In the genomic region with DNA sequence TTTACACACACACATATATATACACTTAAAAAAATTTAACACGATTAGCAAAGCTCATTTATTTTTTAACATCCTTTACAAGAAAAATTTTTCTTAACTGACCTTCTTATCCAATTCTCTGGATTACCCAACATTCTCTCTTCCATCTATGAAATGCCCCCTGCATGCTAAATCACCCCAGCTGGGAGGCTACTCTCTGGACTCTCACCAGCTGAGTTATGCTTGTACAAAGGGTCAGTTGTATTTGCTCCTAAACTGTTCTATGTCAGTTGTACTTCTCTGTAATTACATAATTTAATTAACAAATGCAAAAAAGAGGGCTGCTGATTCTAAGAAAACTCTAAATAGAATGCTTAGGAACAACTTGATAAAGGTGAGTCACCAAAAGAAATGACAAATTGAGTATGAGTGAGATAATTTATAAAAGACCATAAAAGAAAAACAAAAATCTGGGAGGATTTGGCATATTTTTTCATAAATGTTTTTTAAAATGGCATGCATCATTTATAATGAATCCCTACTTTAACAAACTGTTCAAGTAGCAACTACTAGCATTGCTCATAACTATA, we compare ENCODE assay signal across 16 cellular contexts.
A peak's percentile ranks its signal among the peaks of the same experiment; 100 is the strongest.
DNase-seq lines count a peak whose midpoint lies in the region; ATAC-seq and TF ChIP-seq lines count a peak whose summit lies in the region.
"Had no signal": no experiment of that assay in that cellular context is flagged by ENCODE, and none has a peak within 500 bp of the region (broad histone marks: within the 10 kb centered on the region; RNA-seq: fewer than 3 reads in every experiment).

No MANE protein-coding gene starts in this region.

- H3K4me3 Mint-ChIP-seq in HFFc6 (no peak overlapping the region; the same call in 1 of the 2 replicates), glutamatergic neuron (ENCODE audit: unreplicated experiment) (peak overlapping the region; percentile 12)
- H3K4me3 Mint-ChIP-seq: activated naive CD8-positive, alpha-beta T cell; activated T-cell treated with anti-CD3 and anti-CD28 coated beads, Interleukin-2, amount 50 U/mL, for 4 hours; stimulated activated naive CD8-positive, alpha-beta T cell treated with anti-CD3 and anti-CD28 coated beads, Interleukin-15, amount 100 ng/mL, for 72 hours had no signal

- H3K36me3 Mint-ChIP-seq in HFFc6 (ENCODE audit: low read depth) = peaks cover 12% of the 10 kb centered on the region
- H3K36me3 Mint-ChIP-seq in glutamatergic neuron (ENCODE audit: unreplicated experiment) = no peaks in the 10 kb centered on the region
- H3K36me3 Mint-ChIP-seq: activated naive CD8-positive, alpha-beta T cell had no signal

- H3K9me3 ChIP-seq in sigmoid colon = no peaks in the 10 kb centered on the region
- H3K9me3 ChIP-seq in lower lobe of right lung = no peaks in the 10 kb centered on the region
- H3K9me3 ChIP-seq: SJCRH30 had no signal

- H3K27me3 ChIP-seq in sigmoid colon = no peaks in the 10 kb centered on the region
- H3K27me3 ChIP-seq in lower lobe of right lung (ENCODE audit: low read depth) = no peaks in the 10 kb centered on the region
- H3K27me3 ChIP-seq: SJCRH30 had no signal

- H3K4me1 ChIP-seq in sigmoid colon = peaks cover 0 to 90% (median 79%) of the 10 kb centered on the region in 4 donors
- peaks cover 38% of the 10 kb centered on the region for H3K4me1 ChIP-seq in lower lobe of right lung

- no peaks in the 10 kb centered on the region for H3K9me3 Mint-ChIP-seq in HFFc6
- H3K9me3 Mint-ChIP-seq in glutamatergic neuron (ENCODE audit: unreplicated experiment) = peaks cover 5% of the 10 kb centered on the region
- H3K9me3 Mint-ChIP-seq: activated T-cell treated with anti-CD3 and anti-CD28 coated beads, Interleukin-2, amount 50 U/mL, for 4 hours; stimulated activated naive CD8-positive, alpha-beta T cell treated with anti-CD3 and anti-CD28 coated beads, Interleukin-15, amount 100 ng/mL, for 72 hours had no signal

- H3K36me3 ChIP-seq in sigmoid colon (no peaks in the 10 kb centered on the region), lower lobe of right lung (no peaks in the 10 kb centered on the region)
- H3K36me3 ChIP-seq: SJCRH30 had no signal

- H3K4me1 Mint-ChIP-seq in HFFc6 (ENCODE audit: low read depth) = peaks cover 90% of the 10 kb centered on the region
- H3K4me1 Mint-ChIP-seq in glutamatergic neuron (ENCODE audit: low read depth, unreplicated experiment) = peaks cover 46% of the 10 kb centered on the region
- H3K4me1 Mint-ChIP-seq: stimulated activated naive CD8-positive, alpha-beta T cell treated with anti-CD3 and anti-CD28 coated beads, Interleukin-15, amount 100 ng/mL, for 72 hours had no signal

- no peak overlapping the region for H3K4me3 ChIP-seq in sigmoid colon
- H3K4me3 ChIP-seq in lower lobe of right lung = no peak overlapping the region
- H3K4me3 ChIP-seq: SJCRH30 had no signal

- 96 to 100% methylated on average over 1 of the region's 1 CpG for WGBS in sigmoid colon, 2 donors

- no peak for TF ChIP-seq EP300 in sigmoid colon (IDR thresholded peaks at IDR 0.05)

- intact Hi-C loops in sigmoid colon (cut with DNase I) (loop anchor here (5.0 kb wide), 1 partner anchor 120 kb away; a partner anchor contains a TSS), lower lobe of right lung (cut with DNase I) (no loop called here)

- no peaks in the 10 kb centered on the region; the same call in 1 of the 2 replicates for H3K27me3 Mint-ChIP-seq in HFFc6 (ENCODE audit: insufficient read depth)
- H3K27me3 Mint-ChIP-seq in glutamatergic neuron (ENCODE audit: unreplicated experiment) = peaks cover 4% of the 10 kb centered on the region

- H3K27ac Mint-ChIP-seq in HFFc6 (peak overlapping the region; percentile 80), glutamatergic neuron (ENCODE audit: unreplicated experiment) (peak overlapping the region; percentile 10)
- H3K27ac Mint-ChIP-seq: activated naive CD8-positive, alpha-beta T cell; stimulated activated naive CD8-positive, alpha-beta T cell treated with anti-CD3 and anti-CD28 coated beads, Interleukin-15, amount 100 ng/mL, for 72 hours had no signal

- ATAC-seq in lower lobe of right lung = no peak
- ATAC-seq: activated T-cell treated with anti-CD3 and anti-CD28 coated beads, Interleukin-2, amount 50 U/mL, for 4 hours; stimulated activated naive CD8-positive, alpha-beta T cell treated with anti-CD3 and anti-CD28 coated beads, Interleukin-15, amount 100 ng/mL, for 72 hours had no signal

- no peak for TF ChIP-seq CTCF in HFFc6 (IDR thresholded peaks at IDR 0.05)
- TF ChIP-seq CTCF in glutamatergic neuron (IDR thresholded peaks at IDR 0.05; ENCODE audit: partially characterized antibody, unreplicated experiment) = no peak
- no peak for TF ChIP-seq CTCF in sigmoid colon (IDR thresholded peaks at IDR 0.05)
- TF ChIP-seq CTCF in lower lobe of right lung (IDR thresholded peaks at IDR 0.05) = no peak

- no peak for DNase-seq in HFFc6
- no peak for DNase-seq in glutamatergic neuron
- no peak for DNase-seq in sigmoid colon
- DNase-seq in lower lobe of right lung = no peak
- DNase-seq in NCI-H2171 treated with DMSO at 0.1 percent for 48 hours (lab: John Stamatoyannopoulos, UW) = no peak
- DNase-seq in NCI-H146 (lab: John Stamatoyannopoulos, UW) = no peak
- DNase-seq in NCI-H446 (lab: John Stamatoyannopoulos, UW) = no peak
- DNase-seq: activated CD4-positive, alpha-beta T cell treated with anti-CD3 and anti-CD28 coated beads, Interleukin-2, amount 50 U/mL, for 4 hours; activated T-cell treated with anti-CD3 and anti-CD28 coated beads, Interleukin-2, amount 50 U/mL, for 4 hours; central memory CD4-positive, alpha-beta T cell; NCI-H1105; occipital lobe; stimulated activated naive CD8-positive, alpha-beta T cell treated with anti-CD3 and anti-CD28 coated beads, Interleukin-15, amount 100 ng/mL, for 72 hours had no signal

- H3K27ac ChIP-seq in angular gyrus (ENCODE audit: low read depth, low read length) (peak overlapping the region; percentile 77), sigmoid colon (peak overlapping the region; percentile 68 to 81 (median 78)), lower lobe of right lung (no peak overlapping the region)

- no peak for TF ChIP-seq POLR2A in sigmoid colon (IDR thresholded peaks at IDR 0.05)
